In the genomic region with DNA sequence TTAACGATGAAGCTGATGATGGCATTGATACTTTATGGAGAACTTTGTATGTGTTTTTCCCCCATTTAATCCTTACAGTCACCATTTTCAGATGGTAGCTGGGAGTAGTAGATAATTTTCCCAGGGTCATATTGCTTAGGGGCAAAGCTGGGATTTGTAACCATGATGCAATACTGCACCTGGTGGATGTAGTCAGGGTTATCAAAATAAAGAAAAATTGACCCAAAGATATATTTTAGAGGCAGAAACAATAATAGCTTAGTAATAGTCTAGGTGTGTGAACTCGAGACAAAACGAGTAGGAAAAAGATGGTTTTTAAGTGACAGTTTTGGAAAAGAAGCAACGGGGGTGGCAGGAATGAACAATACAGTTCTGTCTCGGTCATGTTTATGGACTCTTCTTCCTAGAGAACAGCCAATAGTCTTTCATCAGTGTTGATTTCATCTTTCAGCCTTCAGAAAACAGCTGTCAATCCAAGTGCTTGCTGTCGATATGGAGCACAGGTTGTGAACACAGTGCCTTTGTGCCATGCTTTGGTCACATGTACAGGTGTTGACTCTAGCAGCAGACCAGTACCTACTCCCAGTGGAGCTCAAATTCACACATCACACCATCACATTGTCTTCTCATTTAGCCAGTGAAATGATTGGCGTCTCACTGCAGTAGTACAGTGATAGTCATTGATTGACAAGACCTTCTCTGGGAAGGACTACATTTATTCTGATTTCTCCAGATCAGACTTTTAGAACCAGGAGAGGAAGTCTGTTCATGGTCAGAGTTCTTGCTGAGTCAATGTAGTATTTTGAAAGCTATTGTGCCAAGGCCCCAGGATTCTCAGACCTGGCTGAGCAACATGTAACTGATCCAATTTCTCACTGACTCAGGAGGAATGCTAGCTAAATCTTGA, we compare ENCODE assay signal across 1 cellular context.
TF ChIP-seq lines count a peak whose summit lies in the region.

No MANE protein-coding gene starts in this region.

TF ChIP-seq in HepG2, 621 proteins besides CTCF, POLR2A, EP300 and RAD21 (continued from another document and continues in another):
- TF ChIP-seq KDM2A (CRISPR knock-in tag; IDR thresholded peaks at IDR 0.05; ENCODE audit: borderline replicate concordance, low read depth) (peak; percentile 64; the same call in 1 of the 2 replicates), PHF20 (CRISPR knock-in tag; IDR thresholded peaks at IDR 0.05) (peak; percentile 23; the same call in 1 of the 2 replicates), PCBP2 (optimal IDR thresholded peaks at IDR 0.05; ENCODE audit: low read depth, low read length, poor library complexity, severe bottlenecking) (no peak), GATA4 (IDR thresholded peaks at IDR 0.05; ENCODE audit: borderline replicate concordance, low read depth) (peak; percentile 53; the same call in 1 of the 2 replicates), FOSL1 (CRISPR knock-in tag; IDR thresholded peaks at IDR 0.05; ENCODE audit: borderline replicate concordance) (peak; percentile 63; the same call in 1 of the 2 replicates), CCAR2 (optimal IDR thresholded peaks at IDR 0.05; ENCODE audit: low read depth, low read length) (no peak), MIER2 (CRISPR knock-in tag; IDR thresholded peaks at IDR 0.05) (peak; percentile 81; the same call in 1 of the 2 replicates), GMEB2 (CRISPR knock-in tag; IDR thresholded peaks at IDR 0.05; ENCODE audit: low read depth) (peak; percentile 28; the same call in 1 of the 2 replicates), PLSCR1 (CRISPR knock-in tag; IDR thresholded peaks at IDR 0.05; ENCODE audit: borderline replicate concordance) (no peak), ZBTB25 (CRISPR knock-in tag; IDR thresholded peaks at IDR 0.05) (peak; percentile 82), ISX (CRISPR knock-in tag; conservative IDR thresholded peaks at IDR 0.05) (no peak), FOXO1 (CRISPR knock-in tag; IDR thresholded peaks at IDR 0.05) (peak; percentile 99), PHF8 (CRISPR knock-in tag; IDR thresholded peaks at IDR 0.05) (no peak), ZNF33B (CRISPR knock-in tag; IDR thresholded peaks at IDR 0.05) (no peak), ZFP41 (CRISPR knock-in tag; IDR thresholded peaks at IDR 0.05; ENCODE audit: borderline replicate concordance) (no peak), YEATS2 (CRISPR knock-in tag; IDR thresholded peaks at IDR 0.05; ENCODE audit: borderline replicate concordance) (peak; percentile 72; the same call in 1 of the 2 replicates), RNF219 (CRISPR knock-in tag; IDR thresholded peaks at IDR 0.05) (0 out of 2 replicates have a peak, but pooled peaks have one; percentile 35), MLX (CRISPR knock-in tag; IDR thresholded peaks at IDR 0.05) (peak; percentile 100), ZNF547 (CRISPR knock-in tag; IDR thresholded peaks at IDR 0.05) (0 out of 2 replicates have a peak, but pooled peaks have one; percentile 77), PRDM4 (CRISPR knock-in tag; IDR thresholded peaks at IDR 0.05; ENCODE audit: borderline replicate concordance) (no peak), FOXJ3 (CRISPR knock-in tag; IDR thresholded peaks at IDR 0.05; ENCODE audit: borderline replicate concordance) (peak; percentile 92; the same call in 1 of the 2 replicates), EHMT2 (IDR thresholded peaks at IDR 0.05; ENCODE audit: borderline replicate concordance, low read depth, low read length) (peak; percentile 81; the same call in 1 of the 2 replicates), MBD4 (IDR thresholded peaks at IDR 0.05; ENCODE audit: borderline replicate concordance, low read length) (peak; percentile 62; the same call in 1 of the 2 replicates), JUND (CRISPR knock-in tag; IDR thresholded peaks at IDR 0.05) (peak; percentile 61; the same call in 1 of the 2 replicates), ZNF569 (CRISPR knock-in tag; IDR thresholded peaks at IDR 0.05; ENCODE audit: borderline replicate concordance) (peak; percentile 89; the same call in 1 of the 2 replicates)
- TF ChIP-seq, protein P1, sequence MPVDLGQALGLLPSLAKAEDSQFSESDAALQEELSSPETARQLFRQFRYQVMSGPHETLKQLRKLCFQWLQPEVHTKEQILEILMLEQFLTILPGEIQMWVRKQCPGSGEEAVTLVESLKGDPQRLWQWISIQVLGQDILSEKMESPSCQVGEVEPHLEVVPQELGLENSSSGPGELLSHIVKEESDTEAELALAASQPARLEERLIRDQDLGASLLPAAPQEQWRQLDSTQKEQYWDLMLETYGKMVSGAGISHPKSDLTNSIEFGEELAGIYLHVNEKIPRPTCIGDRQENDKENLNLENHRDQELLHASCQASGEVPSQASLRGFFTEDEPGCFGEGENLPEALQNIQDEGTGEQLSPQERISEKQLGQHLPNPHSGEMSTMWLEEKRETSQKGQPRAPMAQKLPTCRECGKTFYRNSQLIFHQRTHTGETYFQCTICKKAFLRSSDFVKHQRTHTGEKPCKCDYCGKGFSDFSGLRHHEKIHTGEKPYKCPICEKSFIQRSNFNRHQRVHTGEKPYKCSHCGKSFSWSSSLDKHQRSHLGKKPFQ (CRISPR knock-in tag; IDR thresholded peaks at IDR 0.05; ENCODE audit: insufficient replicate concordance), result peak; percentile 94
- TF ChIP-seq, protein P2, sequence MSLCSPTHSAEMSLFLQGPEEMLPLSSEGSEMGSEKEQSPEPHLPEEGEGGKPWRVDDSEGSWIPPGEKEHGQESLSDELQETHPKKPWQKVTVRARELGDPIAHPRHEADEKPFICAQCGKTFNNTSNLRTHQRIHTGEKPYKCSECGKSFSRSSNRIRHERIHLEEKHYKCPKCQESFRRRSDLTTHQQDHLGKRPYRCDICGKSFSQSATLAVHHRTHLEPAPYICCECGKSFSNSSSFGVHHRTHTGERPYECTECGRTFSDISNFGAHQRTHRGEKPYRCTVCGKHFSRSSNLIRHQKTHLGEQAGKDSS (CRISPR knock-in tag; IDR thresholded peaks at IDR 0.05; ENCODE audit: borderline replicate concordance, low read depth), result peak; percentile 98
- TF ChIP-seq, protein P3, sequence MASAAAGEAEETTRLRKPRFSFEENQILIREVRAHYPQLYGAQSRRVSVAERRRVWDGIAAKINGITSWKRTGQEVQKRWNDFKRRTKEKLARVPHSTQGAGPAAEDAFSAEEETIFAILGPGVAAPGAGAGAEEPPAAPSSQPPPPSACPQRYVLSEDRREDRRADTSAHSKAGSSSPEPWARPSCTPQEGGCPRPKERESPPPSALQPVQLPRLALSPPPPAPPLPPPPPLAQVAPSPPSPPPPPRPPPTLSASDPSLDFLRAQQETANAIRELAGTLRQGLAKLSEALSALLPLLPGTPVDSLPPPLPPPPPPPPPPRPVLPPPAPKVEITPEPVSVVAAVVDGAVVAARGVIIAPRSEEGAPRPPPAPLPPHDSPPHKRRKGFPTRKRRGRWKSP (CRISPR knock-in tag; IDR thresholded peaks at IDR 0.05), result peak; percentile 78; the same call in 1 of the 2 replicates
- TF ChIP-seq, protein P4, sequence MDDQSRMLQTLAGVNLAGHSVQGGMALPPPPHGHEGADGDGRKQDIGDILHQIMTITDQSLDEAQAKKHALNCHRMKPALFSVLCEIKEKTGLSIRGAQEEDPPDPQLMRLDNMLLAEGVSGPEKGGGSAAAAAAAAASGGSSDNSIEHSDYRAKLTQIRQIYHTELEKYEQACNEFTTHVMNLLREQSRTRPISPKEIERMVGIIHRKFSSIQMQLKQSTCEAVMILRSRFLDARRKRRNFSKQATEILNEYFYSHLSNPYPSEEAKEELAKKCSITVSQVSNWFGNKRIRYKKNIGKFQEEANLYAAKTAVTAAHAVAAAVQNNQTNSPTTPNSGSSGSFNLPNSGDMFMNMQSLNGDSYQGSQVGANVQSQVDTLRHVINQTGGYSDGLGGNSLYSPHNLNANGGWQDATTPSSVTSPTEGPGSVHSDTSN (CRISPR knock-in tag; IDR thresholded peaks at IDR 0.05; ENCODE audit: borderline replicate concordance), result no peak
- TF ChIP-seq, protein P5, sequence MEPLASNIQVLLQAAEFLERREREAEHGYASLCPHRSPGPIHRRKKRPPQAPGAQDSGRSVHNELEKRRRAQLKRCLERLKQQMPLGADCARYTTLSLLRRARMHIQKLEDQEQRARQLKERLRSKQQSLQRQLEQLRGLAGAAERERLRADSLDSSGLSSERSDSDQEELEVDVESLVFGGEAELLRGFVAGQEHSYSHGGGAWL (CRISPR knock-in tag; IDR thresholded peaks at IDR 0.05), result peak; percentile 69; the same call in 1 of the 2 replicates
- TF ChIP-seq, protein P6, sequence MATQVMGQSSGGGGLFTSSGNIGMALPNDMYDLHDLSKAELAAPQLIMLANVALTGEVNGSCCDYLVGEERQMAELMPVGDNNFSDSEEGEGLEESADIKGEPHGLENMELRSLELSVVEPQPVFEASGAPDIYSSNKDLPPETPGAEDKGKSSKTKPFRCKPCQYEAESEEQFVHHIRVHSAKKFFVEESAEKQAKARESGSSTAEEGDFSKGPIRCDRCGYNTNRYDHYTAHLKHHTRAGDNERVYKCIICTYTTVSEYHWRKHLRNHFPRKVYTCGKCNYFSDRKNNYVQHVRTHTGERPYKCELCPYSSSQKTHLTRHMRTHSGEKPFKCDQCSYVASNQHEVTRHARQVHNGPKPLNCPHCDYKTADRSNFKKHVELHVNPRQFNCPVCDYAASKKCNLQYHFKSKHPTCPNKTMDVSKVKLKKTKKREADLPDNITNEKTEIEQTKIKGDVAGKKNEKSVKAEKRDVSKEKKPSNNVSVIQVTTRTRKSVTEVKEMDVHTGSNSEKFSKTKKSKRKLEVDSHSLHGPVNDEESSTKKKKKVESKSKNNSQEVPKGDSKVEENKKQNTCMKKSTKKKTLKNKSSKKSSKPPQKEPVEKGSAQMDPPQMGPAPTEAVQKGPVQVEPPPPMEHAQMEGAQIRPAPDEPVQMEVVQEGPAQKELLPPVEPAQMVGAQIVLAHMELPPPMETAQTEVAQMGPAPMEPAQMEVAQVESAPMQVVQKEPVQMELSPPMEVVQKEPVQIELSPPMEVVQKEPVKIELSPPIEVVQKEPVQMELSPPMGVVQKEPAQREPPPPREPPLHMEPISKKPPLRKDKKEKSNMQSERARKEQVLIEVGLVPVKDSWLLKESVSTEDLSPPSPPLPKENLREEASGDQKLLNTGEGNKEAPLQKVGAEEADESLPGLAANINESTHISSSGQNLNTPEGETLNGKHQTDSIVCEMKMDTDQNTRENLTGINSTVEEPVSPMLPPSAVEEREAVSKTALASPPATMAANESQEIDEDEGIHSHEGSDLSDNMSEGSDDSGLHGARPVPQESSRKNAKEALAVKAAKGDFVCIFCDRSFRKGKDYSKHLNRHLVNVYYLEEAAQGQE (IDR thresholded peaks at IDR 0.05; ENCODE audit: borderline replicate concordance in 1 of 2, low read depth in 1 of 2, low read length in 2 of 2), result peak in 1 of 2 experiments; percentile 64; a peak in 1 of 4 replicates
